In genomic region chr13:101915755-101916107, GRCh38 we compare ENCODE assay signal across 16 cellular contexts.
DNase-seq lines count a peak whose midpoint lies in the region; ATAC-seq, FAIRE-seq and TF ChIP-seq lines count a peak whose summit lies in the region.
"Had no signal": no experiment of that assay in that cellular context is flagged by ENCODE, and none has a peak within 500 bp of the region (broad histone marks: within the 10 kb centered on the region; RNA-seq: fewer than 3 reads in every experiment).

No MANE protein-coding gene starts in this region.

- H3K79me2 ChIP-seq in HepG2 (ENCODE audit: insufficient read depth, low read length) = no peaks in the 10 kb centered on the region
- H3K79me2 ChIP-seq: hepatocyte had no signal

- no peak overlapping the region for H3K4me2 ChIP-seq in HepG2 (ENCODE audit: low read depth, low read length)

- no TSS peak for BruUV-seq in HepG2 (replicated peaks; lab: Mats Ljungman, UMichigan)

- TF ChIP-seq RAD21 in HepG2 (CRISPR knock-in tag; IDR thresholded peaks at IDR 0.05) = no peak

- H3K4me1 ChIP-seq in BE2C = no peaks in the 10 kb centered on the region
- peaks cover 14% of the 10 kb centered on the region for H3K4me1 ChIP-seq in HUES64 (ENCODE audit: insufficient read depth, low read length)
- H3K4me1 ChIP-seq in HepG2 (ENCODE audit: insufficient read depth, low read length) = no peaks in the 10 kb centered on the region

- WGBS in HUES64 = 7% methylated on average over 13 of the region's 13 CpGs
- WGBS in HepG2 (ENCODE audit: low lambda C conversion rate) = 8% methylated on average over 7 of the region's 13 CpGs

- POLR2A ChIA-PET in HepG2 (lab: Yijun Ruan, JAX) = no interaction called here

- H4K20me1 ChIP-seq in HepG2 (ENCODE audit: insufficient read depth, low read length) = no peaks in the 10 kb centered on the region

- peaks cover 17% of the 10 kb centered on the region for H3K27me3 ChIP-seq in BE2C
- H3K27me3 ChIP-seq in HUES64 (ENCODE audit: insufficient read depth, low read length) = peaks cover 78% of the 10 kb centered on the region
- peaks cover 0 to 27% of the 10 kb centered on the region in 2 experiments; a peak in 4 of 5 replicates for H3K27me3 ChIP-seq in HepG2 (ENCODE audit: control insufficient read depth in 1 of 2, insufficient read depth in 2 of 2, low read length in 2 of 2)

- H3K27me3 Mint-ChIP-seq in osteocyte (ENCODE audit: unreplicated experiment) = peaks cover 79% of the 10 kb centered on the region

- H3K36me3 Mint-ChIP-seq in osteocyte (ENCODE audit: unreplicated experiment) = no peaks in the 10 kb centered on the region

- CTCF ChIA-PET in HepG2 (lab: Yijun Ruan, JAX; ENCODE audit: low intra/inter-chr PET ratio, low total read pairs) = no interaction called here

- ATAC-seq in HepG2 = peak; percentile 57
- no peak for ATAC-seq in GM19035 (IDR thresholded peaks at IDR 0.05; ENCODE audit: unreplicated experiment)

- no peak for TF ChIP-seq EP300 in HepG2 (IDR thresholded peaks at IDR 0.05; ENCODE audit: low read depth in 2 of 2, low read length in 2 of 2)
- TF ChIP-seq EP300 in HepG2 (CRISPR knock-in tag; IDR thresholded peaks at IDR 0.05; ENCODE audit: borderline replicate concordance) = no peak

- H3K27ac ChIP-seq in HUES64 (ENCODE audit: low read depth, low read length) (no peak overlapping the region), HepG2 (ENCODE audit: extremely low read length, insufficient read depth, low read length) (no peak overlapping the region)
- H3K27ac ChIP-seq: hepatocyte, right lobe of liver, suprapubic skin had no signal

- no peaks in the 10 kb centered on the region for H3K9me3 Mint-ChIP-seq in osteocyte (ENCODE audit: unreplicated experiment)

- H3K4me1 Mint-ChIP-seq in osteocyte (ENCODE audit: unreplicated experiment) = peaks cover 10% of the 10 kb centered on the region

- in situ Hi-C loops in HepG2 (cut with HindIII; ENCODE audit: extremely low pct_ligation_motif_present, low pct_unique_long_range_greater_than_20kb) = no loop called here

- H2AFZ ChIP-seq in HepG2 (ENCODE audit: low read length) = no peak overlapping the region
- H2AFZ ChIP-seq: hepatocyte had no signal

- no peak for TF ChIP-seq CTCF in BE2C (IDR thresholded peaks at IDR 0.05; ENCODE audit: low read depth, low read length)
- no peak for TF ChIP-seq CTCF in HepG2 (CRISPR knock-in tag; IDR thresholded peaks at IDR 0.05)
- TF ChIP-seq CTCF in osteocyte (IDR thresholded peaks at IDR 0.05) = no peak

- no peak for FAIRE-seq in HepG2 (lab: Jason Lieb, UNC)

- no peak overlapping the region for H3K4me3 Mint-ChIP-seq in osteocyte (ENCODE audit: unreplicated experiment)

- H3K9me3 ChIP-seq in BE2C (no peaks in the 10 kb centered on the region), HUES64 (ENCODE audit: insufficient read depth, low read depth, low read length) (no peaks in the 10 kb centered on the region), HepG2 (ENCODE audit: low read length) (no peaks in the 10 kb centered on the region)
- H3K9me3 ChIP-seq: right lobe of liver, suprapubic skin had no signal

- H3K9ac ChIP-seq in HUES64 (ENCODE audit: low read depth, low read length) (no peak overlapping the region), HepG2 (ENCODE audit: insufficient read depth, low read depth, low read length) (no peak overlapping the region)

- DNase-seq in BE2C (no peak), astrocyte of the hippocampus (ENCODE audit: low read depth, low spot score) (peak; percentile 1), HepG2 (ENCODE audit: low spot score) (no peak), osteocyte (ENCODE audit: extremely low spot score, unreplicated experiment) (no peak), kidney tubule cell (ENCODE audit: low spot score) (no peak), germinal center (ENCODE audit: low spot score) (no peak)
- DNase-seq: activated T-cell treated with anti-CD3 and anti-CD28 coated beads, Interleukin-2, amount 50 U/mL, for 1 hour; C1 segment of cervical spinal cord; KG1; NCI-H226; RPMI8226 had no signal

- intact Hi-C loops in HepG2 (cut with micrococcal nuclease; ENCODE audit: unreplicated experiment) = loop anchor here (5.0 kb wide), 1 partner anchor 403 kb away; no protein-coding TSS in a partner anchor

- H3K4me3 ChIP-seq in BE2C (ENCODE audit: low read depth, low read length) (peak overlapping the region; percentile 56), HUES64 (ENCODE audit: low read length) (peak overlapping the region; percentile 57), HepG2 (replicated peaks in 1 of 3; ENCODE audit: insufficient read depth in 1 of 3, low read depth in 2 of 3, low read length in 3 of 3) (no peak overlapping the region)
- H3K4me3 ChIP-seq: hepatocyte had no signal

- H3K36me3 ChIP-seq in BE2C (no peaks in the 10 kb centered on the region), HUES64 (ENCODE audit: insufficient read depth, low read length) (no peaks in the 10 kb centered on the region), HepG2 (replicated peaks in 1 of 2; ENCODE audit: control insufficient read depth in 1 of 2, insufficient read depth in 2 of 2, low read length in 2 of 2) (no peaks in the 10 kb centered on the region)
- H3K36me3 ChIP-seq: right lobe of liver, suprapubic skin had no signal

- no peak for TF ChIP-seq POLR2A in HepG2 (IDR thresholded peaks at IDR 0.05; ENCODE audit: insufficient read depth in 1 of 2, low read depth in 2 of 2, low read length in 2 of 2)

- H3K27ac Mint-ChIP-seq in osteocyte (ENCODE audit: unreplicated experiment) = no peak overlapping the region

TF ChIP-seq in HepG2, 621 proteins besides CTCF, POLR2A, EP300 and RAD21:
- TF ChIP-seq ZMYM2 (CRISPR knock-in tag; IDR thresholded peaks at IDR 0.05) (no peak), FOXK1 (CRISPR knock-in tag; IDR thresholded peaks at IDR 0.05; ENCODE audit: borderline replicate concordance, low read depth) (no peak), ZNF510 (CRISPR knock-in tag; IDR thresholded peaks at IDR 0.05; ENCODE audit: low read depth) (no peak), ZNF274 (CRISPR knock-in tag; IDR thresholded peaks at IDR 0.05) (no peak), ZNF414 (CRISPR knock-in tag; IDR thresholded peaks at IDR 0.05) (no peak), ZNF567 (CRISPR knock-in tag; IDR thresholded peaks at IDR 0.05; ENCODE audit: borderline replicate concordance) (no peak), CREBL2 (CRISPR knock-in tag; IDR thresholded peaks at IDR 0.05; ENCODE audit: borderline replicate concordance) (no peak), ELF3 (CRISPR knock-in tag; IDR thresholded peaks at IDR 0.05) (no peak)

Comparison
In these comparisons a context has a peak if more than half of its experiments do, and no peak if none do; other contexts are left out.
1. H3K4me3 ChIP-seq: peak in BE2C (single experiment) and HUES64 (single experiment); none in HepG2 (0 of 3).